12 cellular contexts compared by ENCODE assay signal in the genomic region with DNA sequence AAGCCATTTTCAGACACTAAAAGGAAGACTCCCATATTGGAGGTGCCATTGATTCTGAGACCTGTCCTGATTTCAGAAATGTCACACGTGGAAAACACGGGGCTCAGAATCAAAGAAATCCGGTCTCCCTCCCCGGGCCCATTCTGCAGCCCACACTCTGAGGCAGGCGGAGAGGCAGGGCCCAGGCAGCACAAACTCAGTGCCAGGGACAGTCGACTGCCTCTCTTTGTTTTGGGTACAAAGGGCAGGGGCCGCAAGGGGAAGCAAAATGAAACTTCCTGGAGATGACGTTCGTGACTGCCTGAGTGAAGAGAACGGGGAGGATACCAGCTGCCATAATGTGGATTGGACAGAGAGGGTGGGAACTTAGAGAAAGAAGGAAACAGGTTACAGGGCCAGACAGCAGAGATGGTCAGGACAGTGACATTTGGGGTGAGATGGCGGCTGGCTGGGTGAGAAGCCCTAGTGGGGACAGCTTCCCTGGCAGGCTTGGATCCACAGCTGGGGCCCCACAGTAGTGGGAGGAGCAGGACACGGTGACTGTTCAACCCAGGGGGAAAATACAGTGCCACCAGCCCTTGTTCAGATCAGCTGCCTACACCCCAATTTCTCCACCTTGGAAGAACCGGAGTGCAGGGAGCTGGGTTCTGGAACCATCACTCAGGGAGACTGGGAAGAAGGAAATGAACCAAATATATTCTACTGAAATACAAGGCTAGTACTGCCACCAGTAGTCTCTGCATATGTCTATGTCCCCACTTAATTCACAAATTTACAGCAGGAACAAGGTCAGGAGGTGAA. TPM values are rescaled to one million over a fixed set of nuclear protein-coding genes. Genes with fewer than 3 reads are reported as not detected.
A peak's percentile ranks its signal among the peaks of the same experiment; 100 is the strongest.
DNase-seq lines count a peak whose midpoint lies in the region; ATAC-seq and TF ChIP-seq lines count a peak whose summit lies in the region.
"Had no signal": no experiment of that assay in that cellular context is flagged by ENCODE, and none has a peak within 500 bp of the region (broad histone marks: within the 10 kb centered on the region; RNA-seq: fewer than 3 reads in every experiment).

No MANE protein-coding gene starts in this region.

- no peaks in the 10 kb centered on the region for H3K27me3 ChIP-seq in CD4-positive, alpha-beta T cell (ENCODE audit: control insufficient read depth, insufficient read depth, low read length)
- H3K27me3 ChIP-seq in dorsolateral prefrontal cortex = no peaks in the 10 kb centered on the region

- peaks cover 65% of the 10 kb centered on the region for H3K36me3 Mint-ChIP-seq in CD4-positive, alpha-beta T cell (ENCODE audit: low read depth)
- peaks cover 53% of the 10 kb centered on the region for H3K36me3 Mint-ChIP-seq in nephron (ENCODE audit: low read depth)

- no peak overlapping the region for H3K27ac ChIP-seq in CD4-positive, alpha-beta T cell (ENCODE audit: low read depth, low read length)
- peak overlapping the region in 54 of 59 donors; percentile 14 to 100 (median 70) for H3K27ac ChIP-seq in dorsolateral prefrontal cortex

- ATAC-seq in CD4-positive, alpha-beta T cell (ENCODE audit: poor library complexity) = peak; percentile 55
- no peak for ATAC-seq in HG02938 (IDR thresholded peaks at IDR 0.05; ENCODE audit: unreplicated experiment)

- peaks cover 42% of the 10 kb centered on the region for H3K4me1 Mint-ChIP-seq in CD4-positive, alpha-beta T cell (ENCODE audit: low read depth)
- H3K4me1 Mint-ChIP-seq in nephron = peaks cover 61% of the 10 kb centered on the region

- no peak overlapping the region for H3K4me3 ChIP-seq in dorsolateral prefrontal cortex
- H3K4me3 ChIP-seq: HAP-1 had no signal

- DNase-seq in CD4-positive, alpha-beta T cell = no peak
- DNase-seq in HuH-7 (ENCODE audit: low spot score) (peak; percentile 82), dorsolateral prefrontal cortex (no peak), NCI-H446 (lab: John Stamatoyannopoulos, UW) (no peak), ecto neural progenitor cell (ENCODE audit: low spot score) (no peak), HK-2 (ENCODE audit: unreplicated experiment) (no peak)
- DNase-seq: EL, NCI-H2029, nucleus accumbens had no signal

- no peak overlapping the region for H3K4me3 Mint-ChIP-seq in CD4-positive, alpha-beta T cell
- H3K4me3 Mint-ChIP-seq in nephron = peak overlapping the region in 1 of 3 experiments; percentile 3

- H3K27ac Mint-ChIP-seq in CD4-positive, alpha-beta T cell = peak overlapping the region; percentile 90
- H3K27ac Mint-ChIP-seq in nephron = peak overlapping the region; percentile 90 to 93 (median 91)

- no peaks in the 10 kb centered on the region for H3K9me3 Mint-ChIP-seq in CD4-positive, alpha-beta T cell
- H3K9me3 Mint-ChIP-seq in nephron = no peaks in the 10 kb centered on the region

- POLR2A ChIA-PET in CD4-positive, alpha-beta T cell (lab: Charles Lee) = interaction anchor here (1.2 to 1.5 kb wide), 2 partner anchors 10 to 72 kb away, joined by 4 read pairs; partner anchors contain the start of gene VAMP1

- CTCF ChIA-PET in CD4-positive, alpha-beta T cell (lab: Charles Lee) = no interaction called here

- no peaks in the 10 kb centered on the region for H3K27me3 Mint-ChIP-seq in CD4-positive, alpha-beta T cell
- no peaks in the 10 kb centered on the region for H3K27me3 Mint-ChIP-seq in nephron (ENCODE audit: low read depth)

- intact Hi-C loops in CD4-positive, alpha-beta T cell (cut with DNase I, micrococcal nuclease) = no loop called here
- intact Hi-C loops in dorsolateral prefrontal cortex (cut with DNase I) = no loop called here

- no peak for TF ChIP-seq CTCF in CD4-positive, alpha-beta T cell (IDR thresholded peaks at IDR 0.05)
- TF ChIP-seq CTCF in dorsolateral prefrontal cortex (IDR thresholded peaks at IDR 0.05 in 54 of 56, conservative IDR thresholded peaks at IDR 0.05 in 2 of 56; ENCODE audit: low read depth in 1 of 56, partially characterized antibody in 56 of 56) (no peak), nephron (IDR thresholded peaks at IDR 0.05; ENCODE audit: unreplicated experiment in 3 of 3) (no peak)

- H3K9me3 ChIP-seq in CD4-positive, alpha-beta T cell (ENCODE audit: control insufficient read depth, low read length) = no peaks in the 10 kb centered on the region
- H3K9me3 ChIP-seq: HAP-1 had no signal

RNA-seq across cellular contexts. Expression of gene GAPDH, which starts 8.1 kb away (rescaled TPM):
- total RNA-seq in CD4-positive, alpha-beta T cell = 100 to 1,000 TPM; 498 to 508 TPM
- total RNA-seq in dorsolateral prefrontal cortex = 1,000 to 10,000 TPM; 1,552 to 3,778 (median 2,635) TPM

RNA-seq across cellular contexts. Expression of gene IFFO1, which starts 13.4 kb away (rescaled TPM):
- total RNA-seq in CD4-positive, alpha-beta T cell = 10 to 100 TPM; 21.6 to 21.9 TPM
- 10 to 100 TPM; 29.9 to 71.0 (median 45.2) TPM for total RNA-seq in dorsolateral prefrontal cortex

RNA-seq across cellular contexts. Expression of gene NOP2, which starts 25.7 kb away (rescaled TPM):
- 10 to 100 TPM; 75.3 to 76.8 TPM for total RNA-seq in CD4-positive, alpha-beta T cell
- 10 to 100 TPM; 17.8 to 57.6 (median 26.6) TPM for total RNA-seq in dorsolateral prefrontal cortex

RNA-seq across cellular contexts. Expression of gene NCAPD2, which starts 48.5 kb away (rescaled TPM):
- 10 to 100 TPM; 13.7 to 14.9 TPM for total RNA-seq in CD4-positive, alpha-beta T cell
- total RNA-seq in dorsolateral prefrontal cortex = 10 to 100 TPM; 10.2 to 44.7 (median 21.8) TPM

RNA-seq across cellular contexts. Expression of gene MRPL51, which starts 49.3 kb away (rescaled TPM):
- total RNA-seq in CD4-positive, alpha-beta T cell = 10 to 100 TPM; 15.1 to 16.7 TPM
- total RNA-seq in dorsolateral prefrontal cortex = 100 to 1,000 TPM in 107 of 120 experiments, 10 to 100 TPM in 13; 81.0 to 147 (median 117) TPM
